8 cellular contexts compared by ENCODE assay signal in the genomic region with DNA sequence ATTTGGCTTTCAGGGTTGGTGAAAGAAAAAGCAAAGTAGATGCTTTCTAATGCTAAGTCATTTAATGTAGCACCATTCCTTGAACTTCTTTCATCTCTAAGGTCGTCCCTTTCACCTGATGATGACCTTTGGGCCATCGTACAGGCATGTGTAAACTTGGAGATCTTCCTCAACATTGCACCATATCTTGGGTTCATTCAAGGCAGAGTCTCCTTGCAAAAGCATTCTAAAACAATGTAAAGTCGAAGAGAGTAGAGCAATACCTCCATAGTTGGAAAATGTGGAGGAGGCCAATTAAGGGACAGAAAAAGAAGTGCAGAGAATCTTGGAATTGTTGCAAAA. TPM values are rescaled to one million over a fixed set of nuclear protein-coding genes. Genes with fewer than 3 reads are reported as not detected.
DNase-seq lines count a peak whose midpoint lies in the region; ATAC-seq, FAIRE-seq and TF ChIP-seq lines count a peak whose summit lies in the region.

No MANE protein-coding gene starts in this region.

- no peak for TF ChIP-seq RAD21 in H1 (IDR thresholded peaks at IDR 0.05 in 1 of 2, conservative IDR thresholded peaks at IDR 0.05 in 1 of 2; ENCODE audit: low read depth in 2 of 2, low read length in 2 of 2)

- H3K4ac ChIP-seq in H1 (replicated peaks; ENCODE audit: insufficient read length, low read depth, low read length) = no peak overlapping the region

- no peaks in the 10 kb centered on the region for H3K9me3 ChIP-seq in H1 (ENCODE audit: insufficient read depth in 2 of 2, low read depth in 1 of 2, low read length in 1 of 2)

- TF ChIP-seq CTCF in CD14-positive monocyte (IDR thresholded peaks at IDR 0.05) (no peak), NB4 (IDR thresholded peaks at IDR 0.05; ENCODE audit: low read depth, low read length) (no peak), H1 (IDR thresholded peaks at IDR 0.05; ENCODE audit: control extremely low read depth in 1 of 3, insufficient read depth in 1 of 3, low read depth in 1 of 3, low read length in 3 of 3) (no peak), nephron progenitor cell (IDR thresholded peaks at IDR 0.05) (no peak)

- H4K20me1 ChIP-seq in H1 (replicated peaks in 1 of 2; ENCODE audit: control insufficient read depth in 1 of 2, insufficient read depth in 2 of 2, low read length in 2 of 2) = no peaks in the 10 kb centered on the region

- H3K18ac ChIP-seq in H1 (ENCODE audit: extremely low read depth, low read length) = no peak overlapping the region

- no peak overlapping the region for H2AK5ac ChIP-seq in H1 (ENCODE audit: low read depth, low read length)

- ATAC-seq in GM21723 (IDR thresholded peaks at IDR 0.05; ENCODE audit: unreplicated experiment) (no peak), GM21390 (IDR thresholded peaks at IDR 0.05; ENCODE audit: unreplicated experiment) (no peak)

- peaks cover 37% of the 10 kb centered on the region for H3K4me1 Mint-ChIP-seq in CD14-positive monocyte
- H3K4me1 Mint-ChIP-seq in nephron progenitor cell = peaks cover 21% of the 10 kb centered on the region

- H4K91ac ChIP-seq in H1 (replicated peaks; ENCODE audit: insufficient read length, low read length) = no peak overlapping the region

- H3K27ac ChIP-seq in H1 (ENCODE audit: low read depth, low read length) = no peak overlapping the region

- no peak overlapping the region for H3K14ac ChIP-seq in H1 (ENCODE audit: insufficient read length)

- intact Hi-C loops in CD14-positive monocyte (cut with micrococcal nuclease) = loop anchor here in 1 of 2 donors (10.0 kb wide), 1 partner anchor 1320 kb away; a partner anchor contains a TSS

- peaks cover 0 to 6% (median 0%) of the 10 kb centered on the region in 7 donors for H3K9me3 Mint-ChIP-seq in CD14-positive monocyte
- no peaks in the 10 kb centered on the region for H3K9me3 Mint-ChIP-seq in nephron progenitor cell

- peak overlapping the region; percentile 97 to 100 (median 99) for H3K27ac Mint-ChIP-seq in CD14-positive monocyte
- peak overlapping the region; percentile 92 for H3K27ac Mint-ChIP-seq in nephron progenitor cell

- H3K23me2 ChIP-seq in H1 (ENCODE audit: low read depth, low read length) = peaks cover 3% of the 10 kb centered on the region; the same call in 1 of the 2 replicates

- TF ChIP-seq POLR2A in NB4 (IDR thresholded peaks at IDR 0.05; ENCODE audit: extremely low read depth, insufficient read length) = no peak
- no peak for TF ChIP-seq POLR2A in H1 (IDR thresholded peaks at IDR 0.05; ENCODE audit: control extremely low read depth in 1 of 2, low read depth in 2 of 2, low read length in 2 of 2)

- H2AFZ ChIP-seq in H1 (ENCODE audit: low read length) = 0 out of 2 replicates have a peak overlapping the region, but pooled peaks have one; percentile 14

- peak overlapping the region; percentile 86 to 94 for H3K4me3 Mint-ChIP-seq in CD14-positive monocyte
- peak overlapping the region; percentile 99 for H3K4me3 Mint-ChIP-seq in nephron progenitor cell

- H3K4me2 ChIP-seq in H1 (ENCODE audit: insufficient read depth in 1 of 2, low read depth in 2 of 2, low read length in 2 of 2) = peak overlapping the region; percentile 79 to 91

- peak overlapping the region in 3 of 4 experiments; percentile 86 to 91 (median 88); a peak in 6 of 7 replicates for H3K9ac ChIP-seq in H1 (replicated peaks in 1 of 4; ENCODE audit: extremely low read depth in 1 of 4, low read depth in 3 of 4, low read length in 3 of 4)

- no peaks in the 10 kb centered on the region for H3K79me1 ChIP-seq in H1 (ENCODE audit: low read depth, low read length)

- no peaks in the 10 kb centered on the region for H3K4me1 ChIP-seq in H1 (replicated peaks in 1 of 4; ENCODE audit: control insufficient read depth in 3 of 4, insufficient read depth in 4 of 4, low read length in 3 of 4)

- no peak overlapping the region for H2BK5ac ChIP-seq in H1 (ENCODE audit: low read depth, low read length)

- H2BK15ac ChIP-seq in H1 (ENCODE audit: low read length) = no peak overlapping the region

- H2BK120ac ChIP-seq in H1 (replicated peaks; ENCODE audit: low read depth, low read length) = no peak overlapping the region

- H3K56ac ChIP-seq in H1 (replicated peaks; ENCODE audit: insufficient read length, low read depth, low read length) = no peak overlapping the region

- H2BK20ac ChIP-seq in H1 (ENCODE audit: low read length) = no peak overlapping the region

- CTCF ChIA-PET in H1 (lab: Charles Lee; ENCODE audit: partially characterized antibody) = interaction anchor here (0.7 to 1.4 kb wide), 2 partner anchors 11 to 146 kb away, joined by 3 to 4 read pairs; no protein-coding TSS in a partner anchor

- no peak for TF ChIP-seq EP300 in H1 (IDR thresholded peaks at IDR 0.05; ENCODE audit: borderline replicate concordance in 1 of 2, low read depth in 2 of 2, low read length in 2 of 2)

- peaks cover 0 to 1% (median 0%) of the 10 kb centered on the region in 3 donors for H3K27me3 Mint-ChIP-seq in CD14-positive monocyte (ENCODE audit: low read depth in 3 of 3)
- peaks cover 2% of the 10 kb centered on the region for H3K27me3 Mint-ChIP-seq in nephron progenitor cell (ENCODE audit: low read depth, poor library complexity)

- H3K27me3 ChIP-seq in H1 (replicated peaks in 1 of 4; ENCODE audit: control insufficient read depth in 3 of 4, extremely low read depth in 1 of 4, insufficient read depth in 3 of 4, low read length in 3 of 4) = no peaks in the 10 kb centered on the region

- H3K79me2 ChIP-seq in H1 (ENCODE audit: control insufficient read depth in 1 of 2, insufficient read depth in 2 of 2, low read length in 2 of 2) = peaks cover 0 to 4% of the 10 kb centered on the region in 2 experiments; a peak in 1 of 4 replicates

- H4K8ac ChIP-seq in H1 (ENCODE audit: extremely low read depth, insufficient read depth, low read length) = no peak overlapping the region

- no peak overlapping the region for H2BK12ac ChIP-seq in H1 (ENCODE audit: low read depth, low read length)

- no peak for FAIRE-seq in H1 (lab: Jason Lieb, UNC)

- H3K4me3 ChIP-seq in NB4 (ENCODE audit: low read depth, low read length) = peak overlapping the region; percentile 89
- H3K4me3 ChIP-seq in H1 (ENCODE audit: extremely low read depth in 1 of 4, insufficient read depth in 2 of 4, low read depth in 3 of 4, low read length in 4 of 4) = peak overlapping the region; percentile 90 to 99 (median 98)

- DNase-seq in CD14-positive monocyte (ENCODE audit: low spot score) (no peak), NB4 (ENCODE audit: low read depth) (no peak), H1 (ENCODE audit: low read depth in 1 of 2, low spot score in 2 of 2) (no peak), nephron progenitor cell (no peak), globus pallidus (ENCODE audit: low spot score) (no peak)
- DNase-seq in activated CD8-positive, alpha-beta memory T cell treated with anti-CD3 and anti-CD28 coated beads, Interleukin-2, amount 50 U/mL, for 48 hours = no peak

- no peak overlapping the region for H3K23ac ChIP-seq in H1 (ENCODE audit: insufficient read length)

- POLR2A ChIA-PET in H1 (lab: Charles Lee; ENCODE audit: partially characterized antibody) = interaction anchor here (1.3 to 1.8 kb wide), 3 partner anchors 9 to 109 kb away, joined by 3 to 5 read pairs (median 4); no protein-coding TSS in a partner anchor

- H3K36me3 Mint-ChIP-seq in CD14-positive monocyte = peaks cover 7 to 12% of the 10 kb centered on the region in 2 donors
- peaks cover 20% of the 10 kb centered on the region for H3K36me3 Mint-ChIP-seq in nephron progenitor cell (ENCODE audit: low read depth)

- WGBS in H1 (ENCODE audit: extremely low coverage in 1 of 2, insufficient coverage in 1 of 2, insufficient read length in 1 of 2, insufficient replicate concordance in 2 of 2, low coverage in 1 of 2, low lambda C conversion rate in 2 of 2, missing lambda C conversion rate in 1 of 2), 2 experiments = 46% methylated on average over 3 of the region's 3 CpGs; no CpG with 5 or more reads in 1 of the 2 experiments

- 0 out of 8 replicates have a peak, but pooled peaks cover 0 to 3% (median 0%) of the 10 kb centered on the region in 4 experiments for H3K36me3 ChIP-seq in H1 (ENCODE audit: control insufficient read depth in 2 of 4, insufficient read depth in 4 of 4, low read length in 3 of 4)

- no peak overlapping the region for H4K5ac ChIP-seq in H1 (ENCODE audit: insufficient read length, low read depth, low read length)

TF ChIP-seq in H1, 55 proteins besides CTCF, POLR2A, EP300 and RAD21:
- TF ChIP-seq CHD2 (IDR thresholded peaks at IDR 0.05; ENCODE audit: low read length) (no peak), SIX5 (IDR thresholded peaks at IDR 0.05; ENCODE audit: low read depth, low read length) (no peak), RNF2 (IDR thresholded peaks at IDR 0.05; ENCODE audit: borderline replicate concordance, low read depth, low read length, missing control alignments, poor library complexity, severe bottlenecking) (no peak), GABPA (IDR thresholded peaks at IDR 0.05; ENCODE audit: borderline replicate concordance, insufficient read depth, low read length) (no peak)
- TF ChIP-seq, protein P1, sequence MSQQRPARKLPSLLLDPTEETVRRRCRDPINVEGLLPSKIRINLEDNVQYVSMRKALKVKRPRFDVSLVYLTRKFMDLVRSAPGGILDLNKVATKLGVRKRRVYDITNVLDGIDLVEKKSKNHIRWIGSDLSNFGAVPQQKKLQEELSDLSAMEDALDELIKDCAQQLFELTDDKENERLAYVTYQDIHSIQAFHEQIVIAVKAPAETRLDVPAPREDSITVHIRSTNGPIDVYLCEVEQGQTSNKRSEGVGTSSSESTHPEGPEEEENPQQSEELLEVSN (IDR thresholded peaks at IDR 0.05) = no peak
TF ChIP-seq in H1: peak in this region for 0.

RNA-seq across cellular contexts. Expression of a gene that starts 48.8 kb away (rescaled TPM):
- polyA plus RNA-seq in CD14-positive monocyte (not detected), H1 (2011; rRNA removed) (14.0 and 14.8 TPM in 2 replicates)
- 15.4 and 16.7 TPM in 2 replicates for total RNA-seq in H1 (2021; fragmentation: NEBNext Ultra II Directional; extraction: Animal tissue kit (Norgen Biotek cat#: 25700))
- polyA plus RNA-seq in H1 (2011; cell fraction: cytosol; rRNA removed) = 16.6 TPM
- polyA plus RNA-seq in H1 (2011; cell fraction: nucleus; rRNA removed) = 28.7 TPM
- 15.1 to 20.7 TPM (median 18.0 TPM) in 4 replicates for polyA plus RNA-seq in H1 (2012, experiment 1 of 2)
- 9.9 TPM for polyA plus RNA-seq in H1 (2012, experiment 2 of 2)
- polyA plus RNA-seq in H1 (2013, experiment 1 of 2) = 10.8 TPM
- 10.9 TPM for polyA plus RNA-seq in H1 (2013, experiment 2 of 2)
- 12.5 and 13.0 TPM in 2 replicates for polyA minus RNA-seq in H1 (2011; rRNA and poly(A)+ RNA removed)
- polyA minus RNA-seq in H1 (2011; cell fraction: cytosol; rRNA and poly(A)+ RNA removed) = 15.5 TPM
- polyA minus RNA-seq in H1 (2011; cell fraction: nucleus; rRNA and poly(A)+ RNA removed) = 11.7 TPM

Comparison
In these comparisons a context has a peak if more than half of its experiments do, and no peak if none do; other contexts are left out.
1. RNA of a gene that starts 48.8 kb away (polyA plus RNA-seq): 9.9 to 28.7 TPM in H1; not detected in CD14-positive monocyte; every median in the first group is over 10 times any median in the second.